ENCODE assay signal across 8 cellular contexts in the genomic region with DNA sequence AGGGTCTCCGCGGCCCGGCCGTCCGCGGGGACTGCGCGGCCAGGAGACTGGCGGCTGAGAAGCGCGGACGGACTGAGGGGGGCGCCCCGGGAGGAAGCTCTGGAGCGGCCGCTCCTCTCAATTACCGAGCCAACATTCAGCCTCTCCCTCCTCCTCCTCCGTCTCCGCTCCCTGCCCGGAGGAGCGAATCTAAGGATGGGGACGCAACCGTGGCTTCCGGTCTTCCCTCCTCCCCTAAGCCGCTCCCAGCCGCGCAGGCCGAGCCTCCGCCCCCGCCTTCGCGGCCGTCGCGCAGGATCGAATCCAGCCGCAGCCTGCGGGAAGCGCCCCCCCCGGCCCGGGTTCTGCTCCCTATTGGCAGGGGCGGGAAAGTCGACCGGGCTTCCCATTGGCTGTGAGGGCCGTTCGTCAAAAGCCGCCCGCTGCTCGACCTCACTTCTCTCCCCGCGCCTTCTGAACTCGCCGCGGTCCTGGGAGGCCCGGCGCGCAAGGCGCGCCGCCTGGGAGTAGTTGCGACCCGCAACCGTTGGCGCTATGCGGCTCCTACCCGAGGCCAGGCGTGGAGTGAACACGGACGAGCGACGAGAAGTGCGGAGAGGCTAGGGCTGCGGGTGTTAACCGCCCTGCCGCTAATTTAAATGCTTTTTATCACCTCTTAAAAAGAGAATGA. TPM values are rescaled to one million over a fixed set of nuclear protein-coding genes. Genes with fewer than 3 reads are reported as not detected.
A peak's percentile ranks its signal among the peaks of the same experiment; 100 is the strongest.
DNase-seq lines count a peak whose midpoint lies in the region; ATAC-seq and TF ChIP-seq lines count a peak whose summit lies in the region.

A gene (minus strand): TSS at position 197 of the 670 bp plus-strand sequence. CDS start 302 bp downstream, outside the sequence.

- no peaks in the 10 kb centered on the region for H3K36me3 ChIP-seq in heart right ventricle

- peaks cover 33% of the 10 kb centered on the region for H3K4me1 Mint-ChIP-seq in T-helper 17 cell
- peaks cover 41% of the 10 kb centered on the region for H3K4me1 Mint-ChIP-seq in type B pancreatic cell (ENCODE audit: unreplicated experiment)

- H3K36me3 Mint-ChIP-seq in T-helper 17 cell (ENCODE audit: low read depth) (no peaks in the 10 kb centered on the region), type B pancreatic cell (no peaks in the 10 kb centered on the region)

- no peaks in the 10 kb centered on the region for H3K27me3 ChIP-seq in heart right ventricle

- no peaks in the 10 kb centered on the region for H3K27me3 Mint-ChIP-seq in T-helper 17 cell
- no peaks in the 10 kb centered on the region for H3K27me3 Mint-ChIP-seq in type B pancreatic cell

- H3K4me3 Mint-ChIP-seq in T-helper 17 cell: peak within 1 kb of the TSS; percentile 96
- H3K4me3 Mint-ChIP-seq in type B pancreatic cell: peak within 1 kb of the TSS; percentile 94

- H3K27ac ChIP-seq in heart right ventricle: peak within 1 kb of the TSS; percentile 92 to 98 (median 97)

- H3K9me3 ChIP-seq in T-helper 17 cell (ENCODE audit: control insufficient read depth, low read length, poor library complexity, severe bottlenecking) (no peaks in the 10 kb centered on the region), heart right ventricle (no peaks in the 10 kb centered on the region)

- TF ChIP-seq CTCF in GM12865 (IDR thresholded peaks at IDR 0.05; ENCODE audit: insufficient read depth, low read depth, low read length, missing control alignments) (peak; percentile 1), heart right ventricle (IDR thresholded peaks at IDR 0.05) (peak in 2 of 9 donors; percentile 10 to 20), type B pancreatic cell (conservative IDR thresholded peaks at IDR 0.05) (no peak)

- peaks cover 5 to 53% (median 42%) of the 10 kb centered on the region in 9 donors for H3K4me1 ChIP-seq in heart right ventricle

- WGBS in heart right ventricle, 2 donors: 0 to 1% methylated on average over 74 of the region's 75 CpGs

- H3K9me3 Mint-ChIP-seq in type B pancreatic cell: no peaks in the 10 kb centered on the region

- H3K4me3 ChIP-seq in GM12865 (ENCODE audit: low read depth, low read length) (peak within 1 kb of the TSS; percentile 81), heart right ventricle (peak within 1 kb of the TSS; percentile 65 to 97 (median 91))

- H3K27ac Mint-ChIP-seq in T-helper 17 cell: peak within 1 kb of the TSS; percentile 98
- H3K27ac Mint-ChIP-seq in type B pancreatic cell: peak within 1 kb of the TSS; percentile 96

- DNase-seq in GM12865 (ENCODE audit: low read depth): peak; percentile 97
- DNase-seq in NCI-H146 treated with DMSO at 0.1 percent for 48 hours (lab: John Stamatoyannopoulos, UW; ENCODE audit: unreplicated experiment): peak; percentile 92
- peak; percentile 89 to 95 (median 92) for DNase-seq in T-helper 17 cell
- DNase-seq in amniotic stem cell (lab: John Stamatoyannopoulos, UW): peak; percentile 93
- DNase-seq in heart right ventricle: peak; percentile 99
- peak; percentile 96 to 99 (median 97) for DNase-seq in posterior cingulate gyrus
- peak; percentile 100 for DNase-seq in type B pancreatic cell (ENCODE audit: extremely low spot score, unreplicated experiment)

- ATAC-seq in HG02840 (IDR thresholded peaks at IDR 0.05; ENCODE audit: low FRiP score, unreplicated experiment) (peak; percentile 65), T-helper 17 cell (peak; percentile 83), heart right ventricle (peak; percentile 94 to 98 (median 97))

- intact Hi-C loops in heart right ventricle (cut with DNase I) (loop anchor here in 8 of 10 donors (1.0 to 10.0 kb wide), 7 partner anchors 62 to 148 kb away; a partner anchor contains a TSS), posterior cingulate gyrus (cut with DNase I) (loop anchor here (2.0 to 5.0 kb wide), 3 partner anchors 64 to 226 kb away; a partner anchor contains a TSS)

RNA-seq across cellular contexts. Expression of the gene that starts here (rescaled TPM):
- total RNA-seq in T-helper 17 cell: 10 to 100 TPM; 81.5 to 91.5 TPM
- 10 to 100 TPM; 22.4 to 32.7 (median 25.9) TPM for total RNA-seq in heart right ventricle
- 10 to 100 TPM in 1 of 2 donors, 1 to 10 TPM in 1; 8.9 to 13.6 TPM for polyA plus RNA-seq in heart right ventricle
- total RNA-seq in type B pancreatic cell (ENCODE audit: low replicate concordance): 49.4 and 72.3 TPM in 2 replicates

Comparison
In these comparisons a context has a peak if more than half of its experiments do, and no peak if none do; other contexts are left out.
1. Peak in every context shown above with its lines: DNase-seq, ATAC-seq, H3K4me3 ChIP-seq and H3K27ac ChIP-seq.